ENCODE assay signal across 21 cellular contexts in genomic region chr15:75329571-75329970, GRCh38. TPM values are rescaled to one million over a fixed set of nuclear protein-coding genes. Genes with fewer than 3 reads are reported as not detected.
"Had no signal": no experiment of that assay in that cellular context is flagged by ENCODE, and none has a peak within 500 bp of the region (broad histone marks: within the 10 kb centered on the region; RNA-seq: fewer than 3 reads in every experiment).

No MANE protein-coding gene starts in this region.

- H3K9me3 ChIP-seq: SK-N-SH had no signal

- H3K27ac ChIP-seq: KMS-11, RWPE1 had no signal

- DNase-seq: IMR-90, Kasumi-1, MM.1S, NCI-H1092 treated with DMSO at 0.1 percent for 48 hours, NCI-H1436, NCI-H187, NCI-H2029, NCI-H2081 treated with DMSO at 0.1 percent for 48 hours, NCI-H2171, NCI-H226, NCI-H446, NCI-H510A, NCI-H524 treated with DMSO at 0.1 percent for 48 hours, NCI-H69, NCI-H774, SHP77, SK-N-SH had no signal

- H3K9ac ChIP-seq: KMS-11, SK-N-SH had no signal

- H3K4me2 ChIP-seq: KMS-11, SK-N-SH had no signal

RNA-seq across cellular contexts. Expression of gene GOLGA6D, which starts 46.9 kb away (rescaled TPM):
- total RNA-seq: IMR-90, M059J, SK-MEL-5 had no signal
- polyA plus RNA-seq: IMR-90 had no signal
